ENCODE assay signal across 8 cellular contexts in genomic region chr12:25811656-25812126, GRCh38.
A peak's percentile ranks its signal among the peaks of the same experiment; 100 is the strongest.
DNase-seq lines count a peak whose midpoint lies in the region; ATAC-seq, FAIRE-seq and TF ChIP-seq lines count a peak whose summit lies in the region.

No MANE protein-coding gene starts in this region.

- FAIRE-seq in GM19239 (lab: Jason Lieb, UNC), result peak; percentile 56

- H3K27me3 Mint-ChIP-seq in naive thymus-derived CD8-positive, alpha-beta T cell, result peaks cover 0 to 5% (median 2%) of the 10 kb centered on the region in 5 donors

- ATAC-seq in HG03469 (IDR thresholded peaks at IDR 0.05; ENCODE audit: unreplicated experiment), result peak; percentile 41
- ATAC-seq in naive thymus-derived CD8-positive, alpha-beta T cell, result no peak

- in situ Hi-C loops in brain microvascular endothelial cell (cut with HindIII; ENCODE audit: low pct_ligation_motif_present, low sequenced_read_pairs), result no loop called here

- peak overlapping the region in 1 of 10 donors; percentile 74 for H3K27ac Mint-ChIP-seq in naive thymus-derived CD8-positive, alpha-beta T cell

- peaks cover 0 to 1% (median 0%) of the 10 kb centered on the region in 4 donors for H3K4me1 Mint-ChIP-seq in naive thymus-derived CD8-positive, alpha-beta T cell

- no peak for TF ChIP-seq CTCF in AG10803 (conservative IDR thresholded peaks at IDR 0.05; ENCODE audit: low read length)
- no peak for TF ChIP-seq CTCF in brain microvascular endothelial cell (IDR thresholded peaks at IDR 0.05; ENCODE audit: low read depth, low read length, missing control alignments)

- H3K4me1 ChIP-seq in effector memory CD4-positive, alpha-beta T cell (ENCODE audit: control insufficient read depth, insufficient read depth, low read length, poor library complexity, severe bottlenecking), result no peaks in the 10 kb centered on the region
- H3K4me1 ChIP-seq in SJCRH30, result no peaks in the 10 kb centered on the region

- H3K4me3 ChIP-seq in AG10803 (ENCODE audit: low read length) (no peak overlapping the region), brain microvascular endothelial cell (ENCODE audit: low read depth, low read length) (no peak overlapping the region), SJCRH30 (no peak overlapping the region)
- no peak overlapping the region for H3K4me3 ChIP-seq in effector memory CD4-positive, alpha-beta T cell (ENCODE audit: insufficient read depth, low read depth, low read length, poor library complexity, severe bottlenecking)

- no peaks in the 10 kb centered on the region for H3K9me3 ChIP-seq in effector memory CD4-positive, alpha-beta T cell (ENCODE audit: control insufficient read depth, low read length)
- no peaks in the 10 kb centered on the region for H3K9me3 ChIP-seq in SJCRH30 (replicated peaks)

- peak overlapping the region; percentile 28 for H3K27ac ChIP-seq in brain microvascular endothelial cell
- no peak overlapping the region for H3K27ac ChIP-seq in effector memory CD4-positive, alpha-beta T cell (ENCODE audit: insufficient read depth, low read length, poor library complexity, severe bottlenecking)
- no peak overlapping the region for H3K27ac ChIP-seq in SJCRH30

- peaks cover 0 to 12% (median 3%) of the 10 kb centered on the region in 9 donors for H3K9me3 Mint-ChIP-seq in naive thymus-derived CD8-positive, alpha-beta T cell

- peak overlapping the region in 1 of 10 donors; percentile 7 for H3K4me3 Mint-ChIP-seq in naive thymus-derived CD8-positive, alpha-beta T cell

- H3K36me3 ChIP-seq in brain microvascular endothelial cell (replicated peaks) (no peaks in the 10 kb centered on the region), SJCRH30 (no peaks in the 10 kb centered on the region)
- no peaks in the 10 kb centered on the region for H3K36me3 ChIP-seq in effector memory CD4-positive, alpha-beta T cell (ENCODE audit: control insufficient read depth, insufficient read depth, low read length)

- POLR2A ChIA-PET in naive thymus-derived CD8-positive, alpha-beta T cell (lab: Charles Lee), result no interaction called here

- H3K36me3 Mint-ChIP-seq in naive thymus-derived CD8-positive, alpha-beta T cell, result peaks cover 0 to 2% (median 0%) of the 10 kb centered on the region in 3 donors

- H3K27me3 ChIP-seq in brain microvascular endothelial cell (replicated peaks), result no peaks in the 10 kb centered on the region
- no peaks in the 10 kb centered on the region for H3K27me3 ChIP-seq in effector memory CD4-positive, alpha-beta T cell (replicated peaks; ENCODE audit: control insufficient read depth, insufficient read depth, low read length, poor library complexity, severe bottlenecking)
- no peaks in the 10 kb centered on the region for H3K27me3 ChIP-seq in SJCRH30

- DNase-seq in AG10803 (ENCODE audit: low read depth) (peak; percentile 56), GM19239 (ENCODE audit: insufficient read length, low spot score) (no peak), brain microvascular endothelial cell (peak; percentile 54), AG08396 (ENCODE audit: low spot score) (no peak), SJCRH30 (no peak)
- DNase-seq in effector memory CD4-positive, alpha-beta T cell, result no peak
- no peak for DNase-seq in naive thymus-derived CD8-positive, alpha-beta T cell

Comparison
In these comparisons a context has a peak if more than half of its experiments do, and no peak if none do; other contexts are left out.
1. DNase-seq: peak in AG10803 (single experiment) and brain microvascular endothelial cell (single experiment); none in GM19239 (single experiment), effector memory CD4-positive, alpha-beta T cell (0 of 3), AG08396 (single experiment), naive thymus-derived CD8-positive, alpha-beta T cell (0 of 10) and SJCRH30 (0 of 2).